Comparison of ENCODE assay signal across 26 cellular contexts in genomic region chr9:1373445-1373844, GRCh38.
"Had no signal": no experiment of that assay in that cellular context is flagged by ENCODE, and none has a peak within 500 bp of the region (broad histone marks: within the 10 kb centered on the region; RNA-seq: fewer than 3 reads in every experiment).

No MANE protein-coding gene starts in this region.

- H3K9me3 ChIP-seq: stomach, suprapubic skin, testis, thoracic aorta, tibial artery, tibial nerve, transverse colon, upper lobe of left lung, upper lobe of right lung, uterus, vagina had no signal

- ATAC-seq: stimulated activated effector memory CD8-positive, alpha-beta T cell treated with anti-CD3 and anti-CD28 coated beads, Interleukin-12 subunit alpha, Interleukin-12 subunit beta, amount 100 ng/mL, for 72 hours; stimulated activated memory B cell treated with anti-CD40 and anti-IgM and Interleukin-4, amounts not matched to agents 10 μg/mL and 1 μg/mL and 100 μg/mL, for 72 hours; stimulated activated naive B cell treated with anti-CD40 and anti-IgM and Interleukin-4, amounts not matched to agents 10 μg/mL and 1 μg/mL and 100 μg/mL, for 72 hours; stimulated activated naive CD8-positive, alpha-beta T cell treated with anti-CD3 and anti-CD28 coated beads, Interleukin-15, amount 100 ng/mL, for 72 hours; stimulated activated naive CD8-positive, alpha-beta T cell treated with anti-CD3 and anti-CD28 coated beads, Interleukin-15, Interleukin-2, amounts not matched to agents 100 U/mL and 50 U/mL, for 24 hours; upper lobe of right lung had no signal

- DNase-seq: stimulated activated CD4-positive, alpha-beta T cell treated with anti-CD3 and anti-CD28 coated beads, Interleukin-2, amount 100 ng/mL, for 48 hours; stimulated activated CD4-positive, alpha-beta T cell treated with anti-CD3 and anti-CD28 coated beads, Interleukin-4, amount 100 ng/mL, for 1 hour; stimulated activated CD4-positive, alpha-beta T cell treated with anti-CD3 and anti-CD28 coated beads, Interleukin-4, amount 100 ng/mL, for 24 hours; stimulated activated CD4-positive, alpha-beta T cell treated with anti-CD3 and anti-CD28 coated beads, Interleukin-4, amount 100 ng/mL, for 4 hours; stimulated activated CD8-positive, alpha-beta memory T cell treated with anti-CD3 and anti-CD28 coated beads, Interleukin-4, amount 100 ng/mL, for 48 hours; stimulated activated naive B cell treated with anti-CD40 and anti-IgM and Interleukin-4, amounts not matched to agents 10 μg/mL and 1 μg/mL and 100 μg/mL, for 72 hours; stimulated activated naive CD4-positive, alpha-beta T cell; stimulated activated naive CD4-positive, alpha-beta T cell treated with Interleukin-2 at 50 U/mL for 16 hours; stimulated activated naive CD8-positive, alpha-beta T cell treated with anti-CD3 and anti-CD28 coated beads, Interleukin-15, amount 100 ng/mL, for 72 hours; stimulated activated naive CD8-positive, alpha-beta T cell treated with anti-CD3 and anti-CD28 coated beads, Interleukin-15, Interleukin-2, amounts not matched to agents 100 U/mL and 50 U/mL, for 24 hours; stomach; substantia nigra; testis; tibial artery; transverse colon; trophoblast cell; upper lobe of left lung; upper lobe of right lung; uterus had no signal

- H3K27me3 ChIP-seq: stomach, suprapubic skin, testis, tibial artery, tibial nerve, transverse colon, upper lobe of left lung, upper lobe of right lung, uterus, vagina had no signal

- FAIRE-seq: urothelium cell line had no signal

- H3K4me1 ChIP-seq: stomach, suprapubic skin, testis, tibial artery, transverse colon, upper lobe of left lung, upper lobe of right lung, uterus, vagina had no signal

- H3K36me3 ChIP-seq: stomach, suprapubic skin, thoracic aorta, tibial artery, tibial nerve, transverse colon, upper lobe of left lung, upper lobe of right lung, uterus, vagina had no signal

- H3K4me3 ChIP-seq: stomach, suprapubic skin, testis, thoracic aorta, tibial artery, tibial nerve, transverse colon, upper lobe of left lung, upper lobe of right lung, uterus, vagina had no signal

- H3K27ac ChIP-seq: stomach, suprapubic skin, testis, thoracic aorta, tibial artery, tibial nerve, transverse colon, upper lobe of left lung, upper lobe of right lung, uterus, vagina had no signal
